ENCODE assay signal across 1 cellular context in genomic region chr19:58584498-58585441, GRCh38.
A peak's percentile ranks its signal among the peaks of the same experiment; 100 is the strongest.
TF ChIP-seq lines count a peak whose summit lies in the region.

No MANE protein-coding gene starts in this region.

TF ChIP-seq in GM12878, 131 proteins besides CTCF, POLR2A, EP300 and RAD21:
- TF ChIP-seq NR2C1 (IDR thresholded peaks at IDR 0.05): no peak
- no peak for TF ChIP-seq CHD4 (IDR thresholded peaks at IDR 0.05)
- TF ChIP-seq, protein P1, sequence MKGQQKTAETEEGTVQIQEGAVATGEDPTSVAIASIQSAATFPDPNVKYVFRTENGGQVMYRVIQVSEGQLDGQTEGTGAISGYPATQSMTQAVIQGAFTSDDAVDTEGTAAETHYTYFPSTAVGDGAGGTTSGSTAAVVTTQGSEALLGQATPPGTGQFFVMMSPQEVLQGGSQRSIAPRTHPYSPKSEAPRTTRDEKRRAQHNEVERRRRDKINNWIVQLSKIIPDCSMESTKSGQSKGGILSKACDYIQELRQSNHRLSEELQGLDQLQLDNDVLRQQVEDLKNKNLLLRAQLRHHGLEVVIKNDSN (IDR thresholded peaks at IDR 0.05; ENCODE audit: borderline replicate concordance, extremely low read length, insufficient read depth, low read depth, low read length): no peak
- no peak for TF ChIP-seq CHD1 (IDR thresholded peaks at IDR 0.05; ENCODE audit: low read depth, low read length)
- no peak for TF ChIP-seq IRF4 (IDR thresholded peaks at IDR 0.05; ENCODE audit: low read depth, low read length)
- no peak for TF ChIP-seq GABPA (IDR thresholded peaks at IDR 0.05; ENCODE audit: low read depth)
- no peak for TF ChIP-seq ETV6 (conservative IDR thresholded peaks at IDR 0.05 in 1 of 2, IDR thresholded peaks at IDR 0.05 in 1 of 2; ENCODE audit: borderline replicate concordance in 1 of 2, low read depth in 1 of 2)
- TF ChIP-seq PRDM15 (CRISPR knock-in tag; IDR thresholded peaks at IDR 0.05): no peak
- TF ChIP-seq, protein P2, sequence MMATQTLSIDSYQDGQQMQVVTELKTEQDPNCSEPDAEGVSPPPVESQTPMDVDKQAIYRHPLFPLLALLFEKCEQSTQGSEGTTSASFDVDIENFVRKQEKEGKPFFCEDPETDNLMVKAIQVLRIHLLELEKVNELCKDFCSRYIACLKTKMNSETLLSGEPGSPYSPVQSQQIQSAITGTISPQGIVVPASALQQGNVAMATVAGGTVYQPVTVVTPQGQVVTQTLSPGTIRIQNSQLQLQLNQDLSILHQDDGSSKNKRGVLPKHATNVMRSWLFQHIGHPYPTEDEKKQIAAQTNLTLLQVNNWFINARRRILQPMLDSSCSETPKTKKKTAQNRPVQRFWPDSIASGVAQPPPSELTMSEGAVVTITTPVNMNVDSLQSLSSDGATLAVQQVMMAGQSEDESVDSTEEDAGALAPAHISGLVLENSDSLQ (IDR thresholded peaks at IDR 0.05): peak; percentile 55
- peak; percentile 21; the same call in 1 of the 2 replicates for TF ChIP-seq SPI1 (IDR thresholded peaks at IDR 0.05; ENCODE audit: borderline replicate concordance, insufficient read depth, low read depth, low read length)
- TF ChIP-seq RFX5 (IDR thresholded peaks at IDR 0.05; ENCODE audit: low read depth, low read length): no peak
- TF ChIP-seq BRCA1 (IDR thresholded peaks at IDR 0.05; ENCODE audit: low read depth, low read length): no peak
- TF ChIP-seq FOS (IDR thresholded peaks at IDR 0.05; ENCODE audit: borderline replicate concordance, extremely low read depth, insufficient read length): no peak
- TF ChIP-seq CREM (IDR thresholded peaks at IDR 0.05; ENCODE audit: low read depth): no peak
- TF ChIP-seq RELB (IDR thresholded peaks at IDR 0.05; ENCODE audit: low read depth): peak; percentile 21; the same call in 1 of the 2 replicates
- TF ChIP-seq TCF7 (IDR thresholded peaks at IDR 0.05; ENCODE audit: borderline replicate concordance): peak; percentile 89
- TF ChIP-seq PAX5 (IDR thresholded peaks at IDR 0.05; ENCODE audit: borderline replicate concordance, low read depth, low read length): 0 out of 2 replicates have a peak, but pooled peaks have one; percentile 49
- no peak for TF ChIP-seq ZNF274 (IDR thresholded peaks at IDR 0.05; ENCODE audit: insufficient read depth, insufficient read length)
- TF ChIP-seq REST (IDR thresholded peaks at IDR 0.05; ENCODE audit: low read depth, low read length): no peak
- no peak for TF ChIP-seq NFXL1 (IDR thresholded peaks at IDR 0.05; ENCODE audit: borderline replicate concordance)
- TF ChIP-seq EED (IDR thresholded peaks at IDR 0.05; ENCODE audit: low read depth): no peak
- no peak for TF ChIP-seq SMAD1 (IDR thresholded peaks at IDR 0.05; ENCODE audit: low read depth, partially characterized antibody)
- no peak for TF ChIP-seq YY1 (IDR thresholded peaks at IDR 0.05; ENCODE audit: low read depth, low read length)
- TF ChIP-seq PML (IDR thresholded peaks at IDR 0.05; ENCODE audit: low read length): no peak
- TF ChIP-seq HDGF (IDR thresholded peaks at IDR 0.05): no peak
- no peak for TF ChIP-seq TARDBP (IDR thresholded peaks at IDR 0.05; ENCODE audit: borderline replicate concordance)
- no peak for TF ChIP-seq MEF2A (IDR thresholded peaks at IDR 0.05; ENCODE audit: insufficient read depth, low read depth, low read length)
- no peak for TF ChIP-seq JUND (IDR thresholded peaks at IDR 0.05; ENCODE audit: low read depth, low read length)
- peak; percentile 51 to 71; a peak in 3 of 4 replicates for TF ChIP-seq IKZF2 (IDR thresholded peaks at IDR 0.05)
- 0 out of 2 replicates have a peak, but pooled peaks have one; percentile 8 for TF ChIP-seq IRF5 (IDR thresholded peaks at IDR 0.05; ENCODE audit: borderline replicate concordance)
- TF ChIP-seq ZNF217 (IDR thresholded peaks at IDR 0.05): no peak
- no peak for TF ChIP-seq PBX3 (IDR thresholded peaks at IDR 0.05; ENCODE audit: insufficient replicate concordance, low read depth, low read length)
- no peak for TF ChIP-seq RELA (IDR thresholded peaks at IDR 0.05; ENCODE audit: borderline replicate concordance, partially characterized antibody)
- no peak for TF ChIP-seq NRF1 (conservative IDR thresholded peaks at IDR 0.05; ENCODE audit: low read depth, low read length)
- TF ChIP-seq RUNX3 (IDR thresholded peaks at IDR 0.05; ENCODE audit: low read length): peak; percentile 47
- peak in 1 of 2 experiments; percentile 33; a peak in 1 of 4 replicates for TF ChIP-seq BHLHE40 (IDR thresholded peaks at IDR 0.05; ENCODE audit: borderline replicate concordance in 1 of 2, low read depth in 2 of 2, low read length in 1 of 2)
- no peak for TF ChIP-seq SUZ12 (IDR thresholded peaks at IDR 0.05; ENCODE audit: unreplicated experiment)
- no peak for TF ChIP-seq SMARCA5 (IDR thresholded peaks at IDR 0.05)
- TF ChIP-seq IKZF1 (conservative IDR thresholded peaks at IDR 0.05): 0 out of 2 replicates have a peak, but pooled peaks have one; percentile 14
- TF ChIP-seq DPF2 (IDR thresholded peaks at IDR 0.05): no peak
- no peak for TF ChIP-seq RBBP5 (conservative IDR thresholded peaks at IDR 0.05)
